Comparison of ENCODE assay signal across 19 cellular contexts in genomic region chr2:102200539-102200938, GRCh38. TPM values are rescaled to one million over a fixed set of nuclear protein-coding genes. Genes with fewer than 3 reads are reported as not detected.
DNase-seq lines count a peak whose midpoint lies in the region; ATAC-seq and TF ChIP-seq lines count a peak whose summit lies in the region.
"Had no signal": no experiment of that assay in that cellular context is flagged by ENCODE, and none has a peak within 500 bp of the region (broad histone marks: within the 10 kb centered on the region; RNA-seq: fewer than 3 reads in every experiment).

No MANE protein-coding gene starts in this region.

- TF ChIP-seq CTCF in IMR-90 (conservative IDR thresholded peaks at IDR 0.05; ENCODE audit: low read depth, low read length) (no peak), WTC11 (IDR thresholded peaks at IDR 0.05) (no peak), esophagus muscularis mucosa (IDR thresholded peaks at IDR 0.05) (no peak)

- H3K27me3 Mint-ChIP-seq in WTC11 (ENCODE audit: low read depth): no peaks in the 10 kb centered on the region; the same call in 1 of the 2 replicates
- H3K27me3 Mint-ChIP-seq: CD4-positive, CD25-positive, alpha-beta regulatory T cell had no signal

- TF ChIP-seq RAD21 in IMR-90 (IDR thresholded peaks at IDR 0.05; ENCODE audit: low read length): no peak

- H3K18ac ChIP-seq in IMR-90 (ENCODE audit: low read depth, low read length) (no peak overlapping the region), mesendoderm (ENCODE audit: low read length) (no peak overlapping the region)

- no CpG with 5 or more reads among the region's 1 CpG for WGBS in IMR-90 (ENCODE audit: extremely low coverage in 2 of 2, insufficient read length in 1 of 2), 2 experiments
- no CpG with 5 or more reads among the region's 1 CpG for WGBS in mesendoderm (ENCODE audit: extremely low coverage, insufficient coverage, low lambda C conversion rate)
- 100% methylated on average over 1 of the region's 1 CpG for WGBS in esophagus muscularis mucosa

- CTCF ChIA-PET in IMR-90 (lab: Yijun Ruan, JAX) (no interaction called here), WTC11 (lab: Charles Lee) (interaction anchor here (0.5 to 1.5 kb wide), 3 partner anchors 13 to 39 kb away, joined by 4 to 5 read pairs (median 5); partner anchors contain the start of gene IL1RL2)

- H2BK120ac ChIP-seq in IMR-90 (ENCODE audit: low read depth, low read length): no peak overlapping the region
- H2BK120ac ChIP-seq in mesendoderm (ENCODE audit: low read depth, low read length): no peak overlapping the region

- H3K9me1 ChIP-seq in IMR-90 (ENCODE audit: insufficient read depth, low read length): 0 out of 2 replicates have a peak, but pooled peaks cover 4% of the 10 kb centered on the region

- dilution Hi-C loops in IMR-90 (cut with HindIII; ENCODE audit: low sequenced_read_pairs, unreplicated experiment): no loop called here

- H3K36me3 ChIP-seq in IMR-90 (ENCODE audit: control insufficient read depth, insufficient read depth, low read length) (no peaks in the 10 kb centered on the region), mesendoderm (ENCODE audit: control insufficient read depth, insufficient read depth, low read length) (no peaks in the 10 kb centered on the region), esophagus muscularis mucosa (no peaks in the 10 kb centered on the region)
- H3K36me3 ChIP-seq: BE2C had no signal

- H3K27me3 ChIP-seq in IMR-90 (ENCODE audit: control insufficient read depth, insufficient read depth, low read length) (no peaks in the 10 kb centered on the region; the same call in 1 of the 2 replicates), mesendoderm (ENCODE audit: insufficient read depth, low read length, poor library complexity) (no peaks in the 10 kb centered on the region), esophagus muscularis mucosa (no peaks in the 10 kb centered on the region)
- H3K27me3 ChIP-seq: BE2C had no signal

- no peaks in the 10 kb centered on the region for H4K20me1 ChIP-seq in IMR-90 (ENCODE audit: insufficient read depth, low read length)

- H4K8ac ChIP-seq in IMR-90 (ENCODE audit: low read depth in 2 of 2, low read length in 2 of 2) (no peak overlapping the region), mesendoderm (ENCODE audit: low read depth, low read length) (no peak overlapping the region)

- H2BK5ac ChIP-seq in IMR-90 (ENCODE audit: low read depth, low read length, poor library complexity, severe bottlenecking) (no peak overlapping the region), mesendoderm (ENCODE audit: low read length) (no peak overlapping the region)

- peaks cover 9% of the 10 kb centered on the region; the same call in 1 of the 2 replicates for H3K9me3 Mint-ChIP-seq in WTC11

- no peaks in the 10 kb centered on the region for H3K79me2 ChIP-seq in mesendoderm (ENCODE audit: control insufficient read depth, insufficient read depth, low read length)

- in situ Hi-C loops in IMR-90 (cut with MboI; ENCODE audit: low sequenced_read_pairs): no loop called here

- intact Hi-C loops in IMR-90 (cut with micrococcal nuclease) (no loop called here), esophagus muscularis mucosa (cut with DNase I) (no loop called here)

- H3K27ac Mint-ChIP-seq in WTC11: no peak overlapping the region
- H3K27ac Mint-ChIP-seq: CD8-positive, alpha-beta memory T cell; H9; IgD-negative memory B cell had no signal

- H4K5ac ChIP-seq in IMR-90 (ENCODE audit: low read depth, low read length) (no peak overlapping the region), mesendoderm (ENCODE audit: low read length) (no peak overlapping the region)

- H2AK9ac ChIP-seq in IMR-90 (replicated peaks; ENCODE audit: low read depth, low read length, poor library complexity): no peak overlapping the region

- TF ChIP-seq EP300 in esophagus muscularis mucosa (IDR thresholded peaks at IDR 0.05): no peak

- H3K4me2 ChIP-seq in IMR-90 (ENCODE audit: low read depth, low read length) (no peak overlapping the region), mesendoderm (ENCODE audit: low read length) (no peak overlapping the region)

- H3K79me1 ChIP-seq in IMR-90 (ENCODE audit: low read depth in 1 of 2, low read length in 2 of 2) (no peaks in the 10 kb centered on the region), mesendoderm (ENCODE audit: low read length) (no peaks in the 10 kb centered on the region)

- H2AFZ ChIP-seq in IMR-90 (replicated peaks; ENCODE audit: low read length, poor library complexity): peak overlapping the region; percentile 51

- POLR2A ChIA-PET in IMR-90 (lab: Charles Lee; ENCODE audit: unreplicated experiment): no interaction called here
- POLR2A ChIA-PET in WTC11 (lab: Charles Lee): no interaction called here

- H3K4me3 Mint-ChIP-seq in WTC11: no peak overlapping the region
- H3K4me3 Mint-ChIP-seq: CD4-positive, CD25-positive, alpha-beta regulatory T cell; CD8-positive, alpha-beta memory T cell; H9; IgD-negative memory B cell had no signal

- DNase-seq in IMR-90 (no peak), WTC11 (ENCODE audit: low spot score) (no peak), mesendoderm (peak; percentile 52), SHP77 treated with DMSO at 0.1 percent for 48 hours (lab: John Stamatoyannopoulos, UW) (no peak), LoVo (ENCODE audit: low spot score) (no peak), esophagus muscularis mucosa (ENCODE audit: extremely low spot score) (no peak)
- DNase-seq: ACHN; BE2C; C1 segment of cervical spinal cord; CD4-positive, CD25-positive, alpha-beta regulatory T cell; CD8-positive, alpha-beta memory T cell; COR-L47; DMS 273 treated with DMSO at 0.1 percent for 48 hours; DND-41; EL; GOT3; H9; KBM-7 had no signal

- no peak for TF ChIP-seq POLR2A in IMR-90 (IDR thresholded peaks at IDR 0.05; ENCODE audit: low read depth, low read length)
- TF ChIP-seq POLR2A in esophagus muscularis mucosa (IDR thresholded peaks at IDR 0.05; ENCODE audit: low read depth): no peak

- H3K4me1 Mint-ChIP-seq in WTC11: peaks cover 7% of the 10 kb centered on the region
- H3K4me1 Mint-ChIP-seq: CD4-positive, CD25-positive, alpha-beta regulatory T cell; IgD-negative memory B cell had no signal

- no peak overlapping the region for H3K14ac ChIP-seq in IMR-90 (replicated peaks; ENCODE audit: low read depth, low read length)

- H3K4ac ChIP-seq in IMR-90 (ENCODE audit: low read depth, low read length) (no peak overlapping the region), mesendoderm (ENCODE audit: low read depth, low read length) (no peak overlapping the region)

- no peaks in the 10 kb centered on the region for H3K36me3 Mint-ChIP-seq in WTC11
- H3K36me3 Mint-ChIP-seq: CD4-positive, CD25-positive, alpha-beta regulatory T cell; IgD-negative memory B cell had no signal

- H3K9ac ChIP-seq in IMR-90 (ENCODE audit: low read depth, low read length) (no peak overlapping the region), mesendoderm (ENCODE audit: low read length) (no peak overlapping the region)

- H2AK5ac ChIP-seq in IMR-90 (ENCODE audit: low read depth, low read length) (no peak overlapping the region), mesendoderm (ENCODE audit: low read length) (no peak overlapping the region)

- no TSS peak for BruUV-seq in IMR-90 (replicated peaks; lab: Mats Ljungman, UMichigan)

- H3K4me3 ChIP-seq in IMR-90 (ENCODE audit: insufficient read depth, low read depth, low read length): no peak overlapping the region
- no peak overlapping the region for H3K4me3 ChIP-seq in mesendoderm (ENCODE audit: low read length)
- no peak overlapping the region for H3K4me3 ChIP-seq in esophagus muscularis mucosa

- ATAC-seq in IMR-90 (ENCODE audit: low read depth): no peak
- ATAC-seq in WTC11: peak; percentile 39; the same call in 1 of the 2 replicates

- no peak overlapping the region for H4K91ac ChIP-seq in IMR-90 (ENCODE audit: insufficient read depth, low read depth, low read length)

- H3K56ac ChIP-seq in IMR-90 (ENCODE audit: extremely low read depth, insufficient read depth, low read length) (no peak overlapping the region), mesendoderm (ENCODE audit: low read length) (no peak overlapping the region)

- H2BK15ac ChIP-seq in IMR-90 (ENCODE audit: low read depth, low read length) (no peak overlapping the region), mesendoderm (replicated peaks; ENCODE audit: low read depth) (no peak overlapping the region)

- H2BK20ac ChIP-seq in IMR-90 (ENCODE audit: low read depth, low read length): no peak overlapping the region

- H3K9me3 ChIP-seq in IMR-90 (ENCODE audit: control insufficient read depth, insufficient read depth, low read length): no peaks in the 10 kb centered on the region
- H3K9me3 ChIP-seq in esophagus muscularis mucosa: peaks cover 0 to 7% (median 0%) of the 10 kb centered on the region in 4 donors
- H3K9me3 ChIP-seq: BE2C had no signal

- H3K23ac ChIP-seq in IMR-90 (ENCODE audit: low read depth, low read length) (no peak overlapping the region), mesendoderm (ENCODE audit: low read length) (no peak overlapping the region)

- H3K4me1 ChIP-seq in IMR-90 (ENCODE audit: control insufficient read depth, insufficient read depth, low read length) (no peaks in the 10 kb centered on the region), mesendoderm (ENCODE audit: control insufficient read depth, low read depth, low read length) (no peaks in the 10 kb centered on the region), esophagus muscularis mucosa (no peaks in the 10 kb centered on the region)
- H3K4me1 ChIP-seq: BE2C had no signal

- H3K27ac ChIP-seq in IMR-90 (ENCODE audit: insufficient read depth, low read length): no peak overlapping the region
- H3K27ac ChIP-seq in mesendoderm (ENCODE audit: low read depth, low read length): no peak overlapping the region
- no peak overlapping the region for H3K27ac ChIP-seq in esophagus muscularis mucosa (replicated peaks in 1 of 4)

RNA-seq across cellular contexts. Expression of gene IL1RL2, which starts 13.7 kb away (rescaled TPM):
- total RNA-seq in IMR-90 (2012; rRNA removed) (0.28 and 0.36 TPM in 2 replicates), WTC11 (2021) (0.11 TPM in 1 of 3 replicates, not detected in the others), esophagus muscularis mucosa (under 1 TPM in 3 of 4 donors, not detected in 1; 0.19 to 0.92 (median 0.66) TPM)
- 0.09 and 0.26 TPM in 2 replicates for polyA plus RNA-seq in IMR-90 (2012; rRNA removed)
- 0.03 and 0.08 TPM in 2 replicates for polyA plus RNA-seq in IMR-90 (2012; cell fraction: cytosol; rRNA removed)
- polyA plus RNA-seq in IMR-90 (2012; cell fraction: nucleus; rRNA removed; ENCODE audit: low replicate concordance): 0.18 and 0.71 TPM in 2 replicates
- not detected for polyA plus RNA-seq in mesendoderm (2013, experiment 1 of 2)
- not detected for polyA plus RNA-seq in mesendoderm (2013, experiment 2 of 2)
- total RNA-seq: CD4-positive, CD25-positive, alpha-beta regulatory T cell; H9 had no signal
- polyA plus RNA-seq: CD4-positive, CD25-positive, alpha-beta regulatory T cell; CD8-positive, alpha-beta memory T cell; IgD-negative memory B cell had no signal

RNA-seq across cellular contexts. Expression of gene IL1R1, which starts 58.0 kb away (rescaled TPM):
- total RNA-seq in IMR-90 (2012; rRNA removed) (6.5 and 8.1 TPM in 2 replicates), WTC11 (2021) (0.37 to 0.78 TPM (median 0.55 TPM) in 3 replicates), esophagus muscularis mucosa (100 to 1,000 TPM in 1 of 4 donors, 10 to 100 TPM in 3; 41.5 to 157 (median 56.6) TPM)
- polyA plus RNA-seq in IMR-90 (2012; rRNA removed): 11.3 and 13.8 TPM in 2 replicates
- 4.6 and 9.3 TPM in 2 replicates for polyA plus RNA-seq in IMR-90 (2012; cell fraction: cytosol; rRNA removed)
- polyA plus RNA-seq in IMR-90 (2012; cell fraction: nucleus; rRNA removed; ENCODE audit: low replicate concordance): 6.3 and 29.2 TPM in 2 replicates
- 0.77 TPM for polyA plus RNA-seq in mesendoderm (2013, experiment 1 of 2)
- polyA plus RNA-seq in mesendoderm (2013, experiment 2 of 2): 0.52 TPM
- polyA plus RNA-seq: IgD-negative memory B cell had no signal
